1 cellular context compared by ENCODE assay signal in the genomic region with DNA sequence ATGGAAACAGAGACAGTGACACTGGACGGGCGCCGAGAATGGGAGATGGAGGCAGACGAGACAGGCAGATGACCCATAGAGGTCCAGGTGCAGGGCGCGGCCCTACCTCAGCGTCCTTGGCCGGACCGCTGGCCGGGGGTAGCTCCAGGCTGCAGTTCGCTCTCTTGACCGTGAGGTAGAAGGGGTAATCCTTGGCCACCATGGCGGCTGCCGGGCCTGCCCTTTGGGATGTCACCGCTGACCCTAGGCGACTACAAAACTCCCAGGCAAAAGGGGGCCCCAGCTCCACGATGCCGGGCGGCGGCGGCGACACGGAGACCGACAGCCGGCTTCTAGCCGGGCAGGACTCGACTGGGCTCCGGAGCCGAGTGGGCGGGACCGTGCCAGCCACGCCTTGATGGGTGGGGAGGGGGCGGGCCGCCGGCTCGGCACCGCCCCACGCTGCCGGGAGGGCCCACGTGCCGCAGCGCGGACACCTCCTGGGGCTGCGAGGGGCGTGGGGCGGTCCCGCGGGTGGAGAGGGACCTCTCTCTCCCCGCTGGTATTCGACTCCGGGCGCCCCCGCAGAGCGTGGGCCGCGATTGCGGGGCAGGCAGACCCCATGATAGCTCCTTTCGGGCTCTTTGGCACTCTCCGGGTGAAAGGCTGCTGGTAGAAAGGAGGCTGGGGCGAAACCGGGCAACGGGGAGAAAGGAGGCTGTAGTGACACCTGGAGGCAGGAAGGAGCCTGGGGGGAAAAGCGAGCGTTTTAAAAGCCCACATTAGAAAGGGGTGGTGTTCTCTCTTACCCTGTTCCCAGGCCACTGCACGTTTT.
TF ChIP-seq lines count a peak whose summit lies in the region.

A gene with protein sequence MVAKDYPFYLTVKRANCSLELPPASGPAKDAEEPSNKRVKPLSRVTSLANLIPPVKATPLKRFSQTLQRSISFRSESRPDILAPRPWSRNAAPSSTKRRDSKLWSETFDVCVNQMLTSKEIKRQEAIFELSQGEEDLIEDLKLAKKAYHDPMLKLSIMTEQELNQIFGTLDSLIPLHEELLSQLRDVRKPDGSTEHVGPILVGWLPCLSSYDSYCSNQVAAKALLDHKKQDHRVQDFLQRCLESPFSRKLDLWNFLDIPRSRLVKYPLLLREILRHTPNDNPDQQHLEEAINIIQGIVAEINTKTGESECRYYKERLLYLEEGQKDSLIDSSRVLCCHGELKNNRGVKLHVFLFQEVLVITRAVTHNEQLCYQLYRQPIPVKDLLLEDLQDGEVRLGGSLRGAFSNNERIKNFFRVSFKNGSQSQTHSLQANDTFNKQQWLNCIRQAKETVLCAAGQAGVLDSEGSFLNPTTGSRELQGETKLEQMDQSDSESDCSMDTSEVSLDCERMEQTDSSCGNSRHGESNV (minus strand): TSS at position 353 of the 814 bp plus-strand sequence. CDS start 151 bp downstream, at position 202.

TF ChIP-seq in HepG2, 621 proteins besides CTCF, POLR2A, EP300 and RAD21 (continued from another document and continues in another):
- TF ChIP-seq USF2 (IDR thresholded peaks at IDR 0.05; ENCODE audit: low read depth, low read length) (peak; percentile 71), USF2 (CRISPR knock-in tag; IDR thresholded peaks at IDR 0.05; ENCODE audit: borderline replicate concordance) (no peak), HOXA9 (CRISPR knock-in tag; IDR thresholded peaks at IDR 0.05; ENCODE audit: borderline replicate concordance) (no peak), JDP2 (CRISPR knock-in tag; IDR thresholded peaks at IDR 0.05; ENCODE audit: borderline replicate concordance) (no peak), FIP1L1 (IDR thresholded peaks at IDR 0.05; ENCODE audit: borderline replicate concordance, insufficient read depth, low read depth, low read length) (no peak), KMT2A (CRISPR knock-in tag; IDR thresholded peaks at IDR 0.05) (0 out of 2 replicates have a peak, but pooled peaks have one; percentile 32), ATF6 (CRISPR knock-in tag; conservative IDR thresholded peaks at IDR 0.05) (no peak), ZNF550 (CRISPR knock-in tag; IDR thresholded peaks at IDR 0.05; ENCODE audit: borderline replicate concordance) (no peak), REL (CRISPR knock-in tag; conservative IDR thresholded peaks at IDR 0.05) (peak; percentile 53; the same call in 1 of the 2 replicates), RBAK (CRISPR knock-in tag; IDR thresholded peaks at IDR 0.05) (no peak), ZNF530 (CRISPR knock-in tag; IDR thresholded peaks at IDR 0.05; ENCODE audit: low read depth) (no peak), PATZ1 (CRISPR knock-in tag; IDR thresholded peaks at IDR 0.05) (peak; percentile 31; the same call in 1 of the 2 replicates), RFXAP (CRISPR knock-in tag; IDR thresholded peaks at IDR 0.05; ENCODE audit: borderline replicate concordance) (peak; percentile 42; the same call in 1 of the 2 replicates), ZNF543 (CRISPR knock-in tag; IDR thresholded peaks at IDR 0.05) (no peak), ZNF749 (CRISPR knock-in tag; IDR thresholded peaks at IDR 0.05; ENCODE audit: borderline replicate concordance) (peak; percentile 91), KLF11 (CRISPR knock-in tag; IDR thresholded peaks at IDR 0.05) (no peak), SOX6 (IDR thresholded peaks at IDR 0.05) (no peak), SOX6 (CRISPR knock-in tag; IDR thresholded peaks at IDR 0.05) (peak; percentile 43; the same call in 1 of the 2 replicates), ZFP1 (CRISPR knock-in tag; IDR thresholded peaks at IDR 0.05) (no peak), HINFP (CRISPR knock-in tag; IDR thresholded peaks at IDR 0.05; ENCODE audit: low read depth) (no peak; the same call in 1 of the 2 replicates), NCOR1 (IDR thresholded peaks at IDR 0.05; ENCODE audit: borderline replicate concordance, low read length) (no peak), KAT2B (IDR thresholded peaks at IDR 0.05; ENCODE audit: borderline replicate concordance, low read depth, low read length) (no peak), NFKBIZ (CRISPR knock-in tag; IDR thresholded peaks at IDR 0.05) (no peak), ZFP62 (CRISPR knock-in tag; IDR thresholded peaks at IDR 0.05) (no peak), GRHL1 (CRISPR knock-in tag; conservative IDR thresholded peaks at IDR 0.05) (no peak), IRF2 (CRISPR knock-in tag; IDR thresholded peaks at IDR 0.05) (no peak; the same call in 1 of the 2 replicates), ZNF616 (CRISPR knock-in tag; IDR thresholded peaks at IDR 0.05; ENCODE audit: low read depth) (no peak), ZNF746 (CRISPR knock-in tag; IDR thresholded peaks at IDR 0.05) (no peak), HIVEP1 (CRISPR knock-in tag; IDR thresholded peaks at IDR 0.05) (no peak), ISX (CRISPR knock-in tag; conservative IDR thresholded peaks at IDR 0.05) (no peak), MXD4 (CRISPR knock-in tag; IDR thresholded peaks at IDR 0.05) (peak; percentile 93), ARNT2 (CRISPR knock-in tag; IDR thresholded peaks at IDR 0.05; ENCODE audit: low read depth) (peak; percentile 62; the same call in 1 of the 2 replicates), POLR2G (IDR thresholded peaks at IDR 0.05; ENCODE audit: low read depth, low read length) (peak; percentile 88), ZBTB42 (CRISPR knock-in tag; IDR thresholded peaks at IDR 0.05) (no peak), CBFB (CRISPR knock-in tag; IDR thresholded peaks at IDR 0.05) (no peak), ADNP (CRISPR knock-in tag; IDR thresholded peaks at IDR 0.05) (no peak), ZNF484 (CRISPR knock-in tag; IDR thresholded peaks at IDR 0.05; ENCODE audit: borderline replicate concordance, low read depth) (no peak), ZFX (CRISPR knock-in tag; IDR thresholded peaks at IDR 0.05; ENCODE audit: low read depth) (peak; percentile 71), SMARCC2 (IDR thresholded peaks at IDR 0.05) (no peak)
- TF ChIP-seq, protein P1, sequence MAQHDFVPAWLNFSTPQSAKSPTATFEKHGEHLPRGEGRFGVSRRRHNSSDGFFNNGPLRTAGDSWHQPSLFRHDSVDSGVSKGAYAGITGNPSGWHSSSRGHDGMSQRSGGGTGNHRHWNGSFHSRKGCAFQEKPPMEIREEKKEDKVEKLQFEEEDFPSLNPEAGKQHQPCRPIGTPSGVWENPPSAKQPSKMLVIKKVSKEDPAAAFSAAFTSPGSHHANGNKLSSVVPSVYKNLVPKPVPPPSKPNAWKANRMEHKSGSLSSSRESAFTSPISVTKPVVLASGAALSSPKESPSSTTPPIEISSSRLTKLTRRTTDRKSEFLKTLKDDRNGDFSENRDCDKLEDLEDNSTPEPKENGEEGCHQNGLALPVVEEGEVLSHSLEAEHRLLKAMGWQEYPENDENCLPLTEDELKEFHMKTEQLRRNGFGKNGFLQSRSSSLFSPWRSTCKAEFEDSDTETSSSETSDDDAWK (CRISPR knock-in tag; IDR thresholded peaks at IDR 0.05): no peak
- TF ChIP-seq, protein P2, sequence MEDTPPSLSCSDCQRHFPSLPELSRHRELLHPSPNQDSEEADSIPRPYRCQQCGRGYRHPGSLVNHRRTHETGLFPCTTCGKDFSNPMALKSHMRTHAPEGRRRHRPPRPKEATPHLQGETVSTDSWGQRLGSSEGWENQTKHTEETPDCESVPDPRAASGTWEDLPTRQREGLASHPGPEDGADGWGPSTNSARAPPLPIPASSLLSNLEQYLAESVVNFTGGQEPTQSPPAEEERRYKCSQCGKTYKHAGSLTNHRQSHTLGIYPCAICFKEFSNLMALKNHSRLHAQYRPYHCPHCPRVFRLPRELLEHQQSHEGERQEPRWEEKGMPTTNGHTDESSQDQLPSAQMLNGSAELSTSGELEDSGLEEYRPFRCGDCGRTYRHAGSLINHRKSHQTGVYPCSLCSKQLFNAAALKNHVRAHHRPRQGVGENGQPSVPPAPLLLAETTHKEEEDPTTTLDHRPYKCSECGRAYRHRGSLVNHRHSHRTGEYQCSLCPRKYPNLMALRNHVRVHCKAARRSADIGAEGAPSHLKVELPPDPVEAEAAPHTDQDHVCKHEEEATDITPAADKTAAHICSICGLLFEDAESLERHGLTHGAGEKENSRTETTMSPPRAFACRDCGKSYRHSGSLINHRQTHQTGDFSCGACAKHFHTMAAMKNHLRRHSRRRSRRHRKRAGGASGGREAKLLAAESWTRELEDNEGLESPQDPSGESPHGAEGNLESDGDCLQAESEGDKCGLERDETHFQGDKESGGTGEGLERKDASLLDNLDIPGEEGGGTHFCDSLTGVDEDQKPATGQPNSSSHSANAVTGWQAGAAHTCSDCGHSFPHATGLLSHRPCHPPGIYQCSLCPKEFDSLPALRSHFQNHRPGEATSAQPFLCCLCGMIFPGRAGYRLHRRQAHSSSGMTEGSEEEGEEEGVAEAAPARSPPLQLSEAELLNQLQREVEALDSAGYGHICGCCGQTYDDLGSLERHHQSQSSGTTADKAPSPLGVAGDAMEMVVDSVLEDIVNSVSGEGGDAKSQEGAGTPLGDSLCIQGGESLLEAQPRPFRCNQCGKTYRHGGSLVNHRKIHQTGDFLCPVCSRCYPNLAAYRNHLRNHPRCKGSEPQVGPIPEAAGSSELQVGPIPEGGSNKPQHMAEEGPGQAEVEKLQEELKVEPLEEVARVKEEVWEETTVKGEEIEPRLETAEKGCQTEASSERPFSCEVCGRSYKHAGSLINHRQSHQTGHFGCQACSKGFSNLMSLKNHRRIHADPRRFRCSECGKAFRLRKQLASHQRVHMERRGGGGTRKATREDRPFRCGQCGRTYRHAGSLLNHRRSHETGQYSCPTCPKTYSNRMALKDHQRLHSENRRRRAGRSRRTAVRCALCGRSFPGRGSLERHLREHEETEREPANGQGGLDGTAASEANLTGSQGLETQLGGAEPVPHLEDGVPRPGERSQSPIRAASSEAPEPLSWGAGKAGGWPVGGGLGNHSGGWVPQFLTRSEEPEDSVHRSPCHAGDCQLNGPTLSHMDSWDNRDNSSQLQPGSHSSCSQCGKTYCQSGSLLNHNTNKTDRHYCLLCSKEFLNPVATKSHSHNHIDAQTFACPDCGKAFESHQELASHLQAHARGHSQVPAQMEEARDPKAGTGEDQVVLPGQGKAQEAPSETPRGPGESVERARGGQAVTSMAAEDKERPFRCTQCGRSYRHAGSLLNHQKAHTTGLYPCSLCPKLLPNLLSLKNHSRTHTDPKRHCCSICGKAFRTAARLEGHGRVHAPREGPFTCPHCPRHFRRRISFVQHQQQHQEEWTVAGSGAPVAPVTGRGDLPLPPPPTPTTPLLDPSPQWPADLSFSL (CRISPR knock-in tag; IDR thresholded peaks at IDR 0.05): no peak
